1 cellular context compared by ENCODE assay signal in the genomic region with DNA sequence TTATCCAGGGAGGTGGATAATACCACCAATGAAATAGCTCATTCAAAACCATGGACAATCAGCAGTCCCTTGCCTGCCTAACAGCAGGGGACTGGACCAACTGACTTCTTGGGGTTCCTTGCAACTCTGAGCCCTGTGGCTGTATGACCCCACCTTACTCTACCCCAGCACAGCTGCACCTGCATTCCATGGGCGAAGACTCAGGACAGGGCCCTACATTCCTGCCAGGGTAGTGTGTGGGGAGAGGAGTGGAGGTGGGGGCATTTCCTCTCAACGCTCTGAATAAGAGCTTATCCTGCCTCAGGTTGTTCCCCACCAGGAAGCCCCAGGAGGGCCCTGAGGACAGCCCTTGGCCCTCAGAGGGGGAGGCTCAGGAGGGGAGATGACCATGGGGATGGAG.
TF ChIP-seq lines count a peak whose summit lies in the region.

No MANE protein-coding gene starts in this region.

TF ChIP-seq in WTC11, 78 proteins besides CTCF, POLR2A, EP300 and RAD21 (continued from another document):
- TF ChIP-seq, protein P1, sequence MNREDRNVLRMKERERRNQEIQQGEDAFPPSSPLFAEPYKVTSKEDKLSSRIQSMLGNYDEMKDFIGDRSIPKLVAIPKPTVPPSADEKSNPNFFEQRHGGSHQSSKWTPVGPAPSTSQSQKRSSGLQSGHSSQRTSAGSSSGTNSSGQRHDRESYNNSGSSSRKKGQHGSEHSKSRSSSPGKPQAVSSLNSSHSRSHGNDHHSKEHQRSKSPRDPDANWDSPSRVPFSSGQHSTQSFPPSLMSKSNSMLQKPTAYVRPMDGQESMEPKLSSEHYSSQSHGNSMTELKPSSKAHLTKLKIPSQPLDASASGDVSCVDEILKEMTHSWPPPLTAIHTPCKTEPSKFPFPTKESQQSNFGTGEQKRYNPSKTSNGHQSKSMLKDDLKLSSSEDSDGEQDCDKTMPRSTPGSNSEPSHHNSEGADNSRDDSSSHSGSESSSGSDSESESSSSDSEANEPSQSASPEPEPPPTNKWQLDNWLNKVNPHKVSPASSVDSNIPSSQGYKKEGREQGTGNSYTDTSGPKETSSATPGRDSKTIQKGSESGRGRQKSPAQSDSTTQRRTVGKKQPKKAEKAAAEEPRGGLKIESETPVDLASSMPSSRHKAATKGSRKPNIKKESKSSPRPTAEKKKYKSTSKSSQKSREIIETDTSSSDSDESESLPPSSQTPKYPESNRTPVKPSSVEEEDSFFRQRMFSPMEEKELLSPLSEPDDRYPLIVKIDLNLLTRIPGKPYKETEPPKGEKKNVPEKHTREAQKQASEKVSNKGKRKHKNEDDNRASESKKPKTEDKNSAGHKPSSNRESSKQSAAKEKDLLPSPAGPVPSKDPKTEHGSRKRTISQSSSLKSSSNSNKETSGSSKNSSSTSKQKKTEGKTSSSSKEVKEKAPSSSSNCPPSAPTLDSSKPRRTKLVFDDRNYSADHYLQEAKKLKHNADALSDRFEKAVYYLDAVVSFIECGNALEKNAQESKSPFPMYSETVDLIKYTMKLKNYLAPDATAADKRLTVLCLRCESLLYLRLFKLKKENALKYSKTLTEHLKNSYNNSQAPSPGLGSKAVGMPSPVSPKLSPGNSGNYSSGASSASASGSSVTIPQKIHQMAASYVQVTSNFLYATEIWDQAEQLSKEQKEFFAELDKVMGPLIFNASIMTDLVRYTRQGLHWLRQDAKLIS (CRISPR knock-in tag; IDR thresholded peaks at IDR 0.05; ENCODE audit: borderline replicate concordance) = no peak
- TF ChIP-seq FOXP1 (CRISPR knock-in tag; IDR thresholded peaks at IDR 0.05; ENCODE audit: borderline replicate concordance) (no peak), ZNF671 (CRISPR knock-in tag; IDR thresholded peaks at IDR 0.05) (no peak), ZNF219 (CRISPR knock-in tag; IDR thresholded peaks at IDR 0.05; ENCODE audit: borderline replicate concordance) (no peak), ZNF423 (CRISPR knock-in tag; IDR thresholded peaks at IDR 0.05) (no peak)
- TF ChIP-seq, protein P2, sequence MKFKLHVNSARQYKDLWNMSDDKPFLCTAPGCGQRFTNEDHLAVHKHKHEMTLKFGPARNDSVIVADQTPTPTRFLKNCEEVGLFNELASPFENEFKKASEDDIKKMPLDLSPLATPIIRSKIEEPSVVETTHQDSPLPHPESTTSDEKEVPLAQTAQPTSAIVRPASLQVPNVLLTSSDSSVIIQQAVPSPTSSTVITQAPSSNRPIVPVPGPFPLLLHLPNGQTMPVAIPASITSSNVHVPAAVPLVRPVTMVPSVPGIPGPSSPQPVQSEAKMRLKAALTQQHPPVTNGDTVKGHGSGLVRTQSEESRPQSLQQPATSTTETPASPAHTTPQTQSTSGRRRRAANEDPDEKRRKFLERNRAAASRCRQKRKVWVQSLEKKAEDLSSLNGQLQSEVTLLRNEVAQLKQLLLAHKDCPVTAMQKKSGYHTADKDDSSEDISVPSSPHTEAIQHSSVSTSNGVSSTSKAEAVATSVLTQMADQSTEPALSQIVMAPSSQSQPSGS (CRISPR knock-in tag; IDR thresholded peaks at IDR 0.05; ENCODE audit: borderline replicate concordance, low read depth) = no peak
- TF ChIP-seq, protein P3, sequence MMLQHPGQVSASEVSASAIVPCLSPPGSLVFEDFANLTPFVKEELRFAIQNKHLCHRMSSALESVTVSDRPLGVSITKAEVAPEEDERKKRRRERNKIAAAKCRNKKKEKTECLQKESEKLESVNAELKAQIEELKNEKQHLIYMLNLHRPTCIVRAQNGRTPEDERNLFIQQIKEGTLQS (CRISPR knock-in tag; conservative IDR thresholded peaks at IDR 0.05) = no peak
